In genomic region chr16:8729779-8730334, GRCh38 we compare ENCODE assay signal across 17 cellular contexts. TPM values are rescaled to one million over a fixed set of nuclear protein-coding genes. Genes with fewer than 3 reads are reported as not detected.
DNase-seq lines count a peak whose midpoint lies in the region; ATAC-seq and TF ChIP-seq lines count a peak whose summit lies in the region.
"Had no signal": no experiment of that assay in that cellular context is flagged by ENCODE, and none has a peak within 500 bp of the region (broad histone marks: within the 10 kb centered on the region; RNA-seq: fewer than 3 reads in every experiment).

No MANE protein-coding gene starts in this region.

- H3K4me1 Mint-ChIP-seq in MCF 10A (ENCODE audit: insufficient read depth, unreplicated experiment): peaks cover 8% of the 10 kb centered on the region
- peaks cover 30% of the 10 kb centered on the region for H3K4me1 Mint-ChIP-seq in neural crest cell
- H3K4me1 Mint-ChIP-seq in CD14-positive monocyte: peaks cover 16% of the 10 kb centered on the region

- H3K4me3 Mint-ChIP-seq in MCF 10A (ENCODE audit: unreplicated experiment) (peak overlapping the region; percentile 9), neural crest cell (no peak overlapping the region), CD14-positive monocyte (no peak overlapping the region)
- H3K4me3 Mint-ChIP-seq: activated CD4-positive, alpha-beta T cell treated with anti-CD3 and anti-CD28 coated beads for 36 hours; natural killer cell treated with Interleukin-12 subunit alpha and Interleukin-12 subunit beta and Interleukin-15 and Interleukin-18, amount 100 ng/mL, for 72 hours had no signal

- H3K9me3 Mint-ChIP-seq in MCF 10A (ENCODE audit: unreplicated experiment) (no peaks in the 10 kb centered on the region), neural crest cell (peaks cover 5% of the 10 kb centered on the region), CD14-positive monocyte (peaks cover 3 to 8% (median 6%) of the 10 kb centered on the region in 7 donors)
- H3K9me3 Mint-ChIP-seq: natural killer cell treated with Interleukin-12 subunit alpha and Interleukin-12 subunit beta and Interleukin-15 and Interleukin-18, amount 100 ng/mL, for 72 hours had no signal

- intact Hi-C loops in MCF 10A (cut with micrococcal nuclease) (no loop called here), CD14-positive monocyte (cut with micrococcal nuclease) (loop anchor here in 1 of 2 donors (10.0 kb wide), 1 partner anchor 55 kb away; the partner anchor contains the start of gene ABAT)

- H3K36me3 Mint-ChIP-seq in MCF 10A (ENCODE audit: insufficient read depth, unreplicated experiment) (peaks cover 4% of the 10 kb centered on the region), neural crest cell (ENCODE audit: low read depth) (peaks cover 14% of the 10 kb centered on the region), CD14-positive monocyte (peaks cover 0 to 13% of the 10 kb centered on the region in 2 donors)
- H3K36me3 Mint-ChIP-seq: natural killer cell treated with Interleukin-12 subunit alpha and Interleukin-12 subunit beta and Interleukin-15 and Interleukin-18, amount 100 ng/mL, for 72 hours had no signal

- H3K27ac Mint-ChIP-seq in MCF 10A (ENCODE audit: low read depth, unreplicated experiment) (no peak overlapping the region), neural crest cell (ENCODE audit: unreplicated experiment) (peak overlapping the region; percentile 87), CD14-positive monocyte (peak overlapping the region in 3 of 7 donors; percentile 26 to 77 (median 75))
- H3K27ac Mint-ChIP-seq: activated CD4-positive, alpha-beta T cell treated with anti-CD3 and anti-CD28 coated beads for 36 hours; natural killer cell treated with Interleukin-12 subunit alpha and Interleukin-12 subunit beta and Interleukin-15 and Interleukin-18, amount 100 ng/mL, for 72 hours had no signal

- no TSS peak for BruUV-seq in MCF 10A (replicated peaks; lab: Mats Ljungman, UMichigan)

- H3K27me3 Mint-ChIP-seq in MCF 10A (ENCODE audit: insufficient read depth, unreplicated experiment) (no peaks in the 10 kb centered on the region), neural crest cell (ENCODE audit: low read depth) (no peaks in the 10 kb centered on the region), CD14-positive monocyte (ENCODE audit: low read depth in 3 of 3) (peaks cover 0 to 4% (median 2%) of the 10 kb centered on the region in 3 donors)
- H3K27me3 Mint-ChIP-seq: activated CD4-positive, alpha-beta T cell treated with anti-CD3 and anti-CD28 coated beads for 36 hours; natural killer cell treated with Interleukin-12 subunit alpha and Interleukin-12 subunit beta and Interleukin-15 and Interleukin-18, amount 100 ng/mL, for 72 hours had no signal

- ATAC-seq in HG02678 (IDR thresholded peaks at IDR 0.05; ENCODE audit: unreplicated experiment) (no peak), HG02884 (IDR thresholded peaks at IDR 0.05; ENCODE audit: unreplicated experiment) (no peak)
- ATAC-seq: activated CD4-positive, alpha-beta T cell treated with anti-CD3 and anti-CD28 coated beads for 36 hours; natural killer cell treated with Interleukin-12 subunit alpha and Interleukin-12 subunit beta and Interleukin-15 and Interleukin-18, amount 100 ng/mL, for 72 hours had no signal

- CTCF ChIA-PET in MCF 10A (lab: Yijun Ruan, JAX): interaction anchor here (0.5 to 1.1 kb wide), 4 partner anchors 43 to 90 kb away, joined by 3 read pairs; no protein-coding TSS in a partner anchor

- POLR2A ChIA-PET in MCF 10A (lab: Yijun Ruan, JAX): interaction anchor here (0.8 to 1.0 kb wide), 4 partner anchors 21 to 68 kb away, joined by 3 read pairs; partner anchors contain the start of gene PMM2

- H3K4me3 ChIP-seq in GM12864 (ENCODE audit: low read depth, low read length): no peak overlapping the region
- H3K4me3 ChIP-seq: HAP-1, heart right ventricle, right atrium auricular region had no signal

- TF ChIP-seq CTCF in GM12864 (IDR thresholded peaks at IDR 0.05; ENCODE audit: low read depth, low read length, missing control alignments) (no peak), MCF 10A (IDR thresholded peaks at IDR 0.05; ENCODE audit: unreplicated experiment) (no peak), neural crest cell (conservative IDR thresholded peaks at IDR 0.05) (no peak), CD14-positive monocyte (IDR thresholded peaks at IDR 0.05) (no peak)

- DNase-seq in GM12864 (ENCODE audit: low read depth): peak; percentile 0
- peak; percentile 59 to 65 for DNase-seq in NOMO-1 (lab: John Stamatoyannopoulos, UW; ENCODE audit: unreplicated experiment in 2 of 2)
- DNase-seq in MCF 10A (ENCODE audit: unreplicated experiment): no peak
- no peak for DNase-seq in neural crest cell (ENCODE audit: low read depth, low spot score)
- no peak for DNase-seq in iPS-NIHi7 (ENCODE audit: extremely low spot score)
- DNase-seq in CD14-positive monocyte (ENCODE audit: low spot score): no peak
- DNase-seq: activated CD4-positive, alpha-beta T cell treated with anti-CD3 and anti-CD28 coated beads for 36 hours; activated T-cell treated with anti-CD3 and anti-CD28 coated beads, Interleukin-2, amount 50 U/mL, for 48 hours; amniotic stem cell; heart right ventricle; left cardiac atrium; stimulated activated CD4-positive, alpha-beta T cell treated with anti-CD3 and anti-CD28 coated beads, Interleukin-2, amount 100 ng/mL, for 48 hours had no signal

RNA-seq across cellular contexts. Expression of gene ABAT, which starts 55.4 kb away (rescaled TPM):
- total RNA-seq in MCF 10A (2022) (2.4 and 3.0 TPM in 2 replicates), neural crest cell (35.2 and 36.5 TPM in 2 replicates)
- 1 to 10 TPM; 4.9 to 8.7 TPM for polyA plus RNA-seq in CD14-positive monocyte

Comparison
In these comparisons a context has a peak if more than half of its experiments do, and no peak if none do; other contexts are left out.
1. DNase-seq: peak in GM12864 (single experiment) and NOMO-1 (2 of 2); none in MCF 10A (single experiment), neural crest cell (single experiment), iPS-NIHi7 (single experiment) and CD14-positive monocyte (single experiment).